Comparison of ENCODE assay signal across 8 cellular contexts in genomic region chr1:196309386-196309785, GRCh38.
DNase-seq lines count a peak whose midpoint lies in the region; ATAC-seq, FAIRE-seq and TF ChIP-seq lines count a peak whose summit lies in the region.

No MANE protein-coding gene starts in this region.

- H3K27ac ChIP-seq in RWPE2 (ENCODE audit: poor library complexity, severe bottlenecking) (no peak overlapping the region), stomach (no peak overlapping the region)

- H3K4me1 ChIP-seq in RWPE2 (ENCODE audit: insufficient read depth, poor library complexity, severe bottlenecking) (no peaks in the 10 kb centered on the region), stomach (no peaks in the 10 kb centered on the region)

- H3K4me3 ChIP-seq in RWPE2 (ENCODE audit: severe bottlenecking) (no peak overlapping the region), stomach (no peak overlapping the region)

- no peak for TF ChIP-seq EP300 in stomach (IDR thresholded peaks at IDR 0.05)

- no peak for TF ChIP-seq POLR2A in stomach (IDR thresholded peaks at IDR 0.05)

- H3K36me3 ChIP-seq in RWPE2 (ENCODE audit: low read depth) (no peaks in the 10 kb centered on the region), stomach (no peaks in the 10 kb centered on the region)

- no peaks in the 10 kb centered on the region for H3K27me3 ChIP-seq in RWPE2 (ENCODE audit: insufficient read depth, poor library complexity, severe bottlenecking)
- no peaks in the 10 kb centered on the region for H3K27me3 ChIP-seq in stomach

- ATAC-seq in RWPE2 (ENCODE audit: low read depth) = 0 out of 3 replicates have a peak, but pooled peaks have one; percentile 38
- ATAC-seq in GM21717 (IDR thresholded peaks at IDR 0.05; ENCODE audit: unreplicated experiment) = no peak
- no peak for ATAC-seq in HG02571 (IDR thresholded peaks at IDR 0.05; ENCODE audit: unreplicated experiment)

- WGBS in stomach, 5 donors = 32 to 52% (median 36%) methylated on average over 1 of the region's 1 CpG

- no peaks in the 10 kb centered on the region for H3K9me3 ChIP-seq in RWPE2 (ENCODE audit: severe bottlenecking)
- H3K9me3 ChIP-seq in stomach = no peaks in the 10 kb centered on the region

- FAIRE-seq in G401.6 (lab: Jason Lieb, UNC) = peak; percentile 87

- intact Hi-C loops in stomach (cut with DNase I; ENCODE audit: low total_unique reads) = no loop called here

- TF ChIP-seq CTCF in RWPE2 (IDR thresholded peaks at IDR 0.05; ENCODE audit: poor library complexity, severe bottlenecking) (peak; percentile 69), stomach (IDR thresholded peaks at IDR 0.05) (no peak)

- DNase-seq in HS-5 (ENCODE audit: low read depth) (peak; percentile 20), RWPE2 (ENCODE audit: low spot score) (no peak), kidney tubule cell (ENCODE audit: low spot score) (peak; percentile 32), stomach (no peak), NCI-H1930 (lab: John Stamatoyannopoulos, UW) (no peak)

Comparison
In these comparisons a context has a peak if more than half of its experiments do, and no peak if none do; other contexts are left out.
1. DNase-seq: peak in HS-5 (single experiment) and kidney tubule cell (single experiment); none in RWPE2 (single experiment), stomach (single experiment) and NCI-H1930 (0 of 2).